In genomic region chr15:75451674-75452363, GRCh38 we compare ENCODE assay signal across 8 cellular contexts. TPM values are rescaled to one million over a fixed set of nuclear protein-coding genes. Genes with fewer than 3 reads are reported as not detected.
A peak's percentile ranks its signal among the peaks of the same experiment; 100 is the strongest.
DNase-seq lines count a peak whose midpoint lies in the region; ATAC-seq, FAIRE-seq and TF ChIP-seq lines count a peak whose summit lies in the region.

Gene SIN3A (minus strand): TSS chr15:75451690. CDS start chr15:75430375, 21,315 bp downstream.

- H3K4me3 ChIP-seq in OCI-LY3 (ENCODE audit: low read length), result peak within 1 kb of the TSS; percentile 91

- H3K27me3 ChIP-seq in OCI-LY3 (ENCODE audit: low read depth, low read length), result no peaks in the 10 kb centered on the region

- H3K4me1 ChIP-seq in OCI-LY3 (ENCODE audit: low read length), result peaks cover 24% of the 10 kb centered on the region

- DNase-seq in COR-L47 (lab: John Stamatoyannopoulos, UW) (peak; percentile 100), HuH-7 (ENCODE audit: low spot score) (peak; percentile 86), mesothelial cell of epicardium (ENCODE audit: low spot score in 2 of 2, unreplicated experiment in 2 of 2) (peak; percentile 96)
- peak; percentile 97 for DNase-seq in activated CD8-positive, alpha-beta memory T cell treated with anti-CD3 and anti-CD28 coated beads, Interleukin-2, amount 50 U/mL, for 48 hours
- DNase-seq in stimulated activated CD8-positive, alpha-beta memory T cell treated with anti-CD3 and anti-CD28 coated beads, Interleukin-15, amount 100 ng/mL, for 48 hours (ENCODE audit: low read depth in 2 of 2), result peak; percentile 98

- H3K27me3 Mint-ChIP-seq in mesothelial cell of epicardium (ENCODE audit: low read depth), result no peaks in the 10 kb centered on the region

- H3K9me3 Mint-ChIP-seq in mesothelial cell of epicardium, result no peaks in the 10 kb centered on the region

- H3K4me1 Mint-ChIP-seq in mesothelial cell of epicardium, result peaks cover 27% of the 10 kb centered on the region

- TF ChIP-seq CTCF in OCI-LY3 (IDR thresholded peaks at IDR 0.05; ENCODE audit: low read depth, low read length) (no peak), mesothelial cell of epicardium (IDR thresholded peaks at IDR 0.05; ENCODE audit: unreplicated experiment) (no peak)

- H3K27ac Mint-ChIP-seq in mesothelial cell of epicardium, result peak within 1 kb of the TSS; percentile 99

- H3K36me3 ChIP-seq in OCI-LY3 (replicated peaks; ENCODE audit: low read depth, low read length), result peaks cover 8% of the 10 kb centered on the region

- no peak within 1 kb of the TSS for H2AFZ ChIP-seq in OCI-LY3 (ENCODE audit: low read depth, low read length)

- no peaks in the 10 kb centered on the region for H3K9me3 ChIP-seq in OCI-LY3 (ENCODE audit: insufficient read depth, low read length)

- peak within 1 kb of the TSS; percentile 98 for H3K9ac ChIP-seq in OCI-LY3 (ENCODE audit: low read length)

- H3K4me3 Mint-ChIP-seq in mesothelial cell of epicardium, result peak within 1 kb of the TSS; percentile 93

- peaks cover 61% of the 10 kb centered on the region for H3K79me2 ChIP-seq in OCI-LY3 (ENCODE audit: low read length)

- H4K20me1 ChIP-seq in OCI-LY3 (ENCODE audit: insufficient read depth, low read length), result peaks cover 40% of the 10 kb centered on the region

- FAIRE-seq in endometrium (lab: Jason Lieb, UNC), result peak; percentile 99

- H3K4me2 ChIP-seq in OCI-LY3 (ENCODE audit: low read length), result peak within 1 kb of the TSS; percentile 92

- H3K36me3 Mint-ChIP-seq in mesothelial cell of epicardium, result peaks cover 3% of the 10 kb centered on the region

- H3K27ac ChIP-seq in OCI-LY3 (ENCODE audit: low read length), result peak within 1 kb of the TSS; percentile 91

- peak; percentile 42 for ATAC-seq in GM21515 (IDR thresholded peaks at IDR 0.05; ENCODE audit: unreplicated experiment)

RNA-seq across cellular contexts. Expression of gene SIN3A, which starts in this region (rescaled TPM):
- total RNA-seq in mesothelial cell of epicardium, result 86.6 to 91.5 TPM (median 87.4 TPM) in 3 replicates

Comparison
In these comparisons a context has a peak if more than half of its experiments do, and no peak if none do; other contexts are left out.
1. Peak in every context shown above with its lines: DNase-seq, ATAC-seq, H3K4me3 ChIP-seq and H3K27ac ChIP-seq.